1 cellular context compared by ENCODE assay signal in the genomic region with DNA sequence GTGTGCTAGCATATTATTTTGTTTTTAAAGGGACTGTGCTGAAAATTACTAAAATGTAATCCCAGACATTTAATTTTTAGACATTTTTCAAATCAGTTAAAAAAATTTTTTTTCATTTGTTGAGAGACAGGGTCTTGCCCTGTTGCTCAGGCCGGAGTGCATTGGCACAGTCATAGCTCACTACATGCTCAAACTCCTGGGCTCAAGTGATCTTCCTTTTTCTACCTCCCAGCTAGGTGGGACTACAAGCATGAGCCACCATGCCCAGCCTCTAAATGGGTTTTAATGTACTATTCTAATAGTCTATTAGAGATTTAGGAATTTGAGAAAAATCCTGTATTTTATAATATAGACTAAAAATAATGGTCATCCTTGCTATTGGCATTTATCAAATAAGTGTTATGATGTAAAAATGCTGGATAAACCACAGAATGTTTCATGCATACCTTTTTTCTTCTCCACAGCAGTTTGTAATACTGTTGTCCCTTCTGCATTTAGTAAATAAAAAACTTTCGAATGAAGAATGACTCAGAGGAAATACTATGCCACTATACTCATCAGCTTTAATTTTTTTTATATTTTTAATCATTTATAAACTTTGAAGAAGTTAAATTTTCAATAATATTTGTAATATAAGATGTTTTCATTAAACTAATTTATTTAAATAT.
TF ChIP-seq lines count a peak whose summit lies in the region.

No MANE protein-coding gene starts in this region.

TF ChIP-seq in endothelial cell of umbilical vein, 7 proteins besides CTCF, POLR2A, EP300 and RAD21:
- no peak for TF ChIP-seq MAX (IDR thresholded peaks at IDR 0.05; ENCODE audit: insufficient read depth, insufficient read length)
